In genomic region chr7:100397336-100398081, GRCh38 we compare ENCODE assay signal across 13 cellular contexts. TPM values are rescaled to one million over a fixed set of nuclear protein-coding genes. Genes with fewer than 3 reads are reported as not detected.
DNase-seq lines count a peak whose midpoint lies in the region; ATAC-seq and TF ChIP-seq lines count a peak whose summit lies in the region.
"Had no signal": no experiment of that assay in that cellular context is flagged by ENCODE, and none has a peak within 500 bp of the region (broad histone marks: within the 10 kb centered on the region; RNA-seq: fewer than 3 reads in every experiment).

No MANE protein-coding gene starts in this region.

- H3K9me3 Mint-ChIP-seq in CD4-positive, alpha-beta T cell = no peaks in the 10 kb centered on the region
- H3K9me3 Mint-ChIP-seq in endodermal cell = no peaks in the 10 kb centered on the region

- DNase-seq in CD4-positive, alpha-beta T cell = no peak
- peak; percentile 65 for DNase-seq in endodermal cell
- no peak for DNase-seq in Ammon's horn (ENCODE audit: low spot score)
- DNase-seq in NCI-H748 (lab: John Stamatoyannopoulos, UW; ENCODE audit: unreplicated experiment) = no peak
- DNase-seq in central memory CD4-positive, alpha-beta T cell = no peak
- no peak for DNase-seq in NCI-H1048 (lab: John Stamatoyannopoulos, UW)
- DNase-seq: anterior cingulate cortex; effector CD4-positive, alpha-beta T cell; gastrocnemius medialis; islet precursor cell; PC-9 had no signal

- CTCF ChIA-PET in CD4-positive, alpha-beta T cell (lab: Charles Lee) = no interaction called here

- no peaks in the 10 kb centered on the region for H3K27me3 Mint-ChIP-seq in CD4-positive, alpha-beta T cell
- peaks cover 30% of the 10 kb centered on the region for H3K27me3 Mint-ChIP-seq in endodermal cell (ENCODE audit: insufficient read depth)

- H3K36me3 Mint-ChIP-seq in CD4-positive, alpha-beta T cell (ENCODE audit: low read depth) = no peaks in the 10 kb centered on the region
- no peaks in the 10 kb centered on the region for H3K36me3 Mint-ChIP-seq in endodermal cell (ENCODE audit: low read depth)

- H3K79me2 ChIP-seq in OCI-LY1 (ENCODE audit: insufficient read depth, low read length) = no peaks in the 10 kb centered on the region

- H3K4me1 Mint-ChIP-seq in CD4-positive, alpha-beta T cell (ENCODE audit: low read depth) = peaks cover 11% of the 10 kb centered on the region
- peaks cover 6% of the 10 kb centered on the region for H3K4me1 Mint-ChIP-seq in endodermal cell

- POLR2A ChIA-PET in CD4-positive, alpha-beta T cell (lab: Charles Lee) = interaction anchor here (0.7 to 1.4 kb wide), 2 partner anchors 28 to 52 kb away, joined by 3 read pairs; no protein-coding TSS in a partner anchor

- ATAC-seq in CD4-positive, alpha-beta T cell (ENCODE audit: poor library complexity) = no peak

- 59 to 78% methylated on average over 7 to 13 of the region's 13 CpGs for WGBS in endodermal cell (ENCODE audit: insufficient coverage in 1 of 2, insufficient read length in 1 of 2), 2 experiments

- intact Hi-C loops in CD4-positive, alpha-beta T cell (cut with DNase I, micrococcal nuclease) = no loop called here

- H3F3A ChIP-seq in OCI-LY1 (ENCODE audit: insufficient read depth, low read length) = no peaks in the 10 kb centered on the region

- H3K9ac ChIP-seq in OCI-LY1 (ENCODE audit: low read length) = no peak overlapping the region
- no peak overlapping the region for H3K9ac ChIP-seq in endodermal cell (ENCODE audit: extremely low read depth, low read length, poor library complexity, severe bottlenecking)

- H2AFZ ChIP-seq in OCI-LY1 (ENCODE audit: low read length) = no peak overlapping the region
- H2AFZ ChIP-seq: PC-9 had no signal

- no peaks in the 10 kb centered on the region for H3K36me3 ChIP-seq in OCI-LY1 (ENCODE audit: insufficient read depth, low read length)
- H3K36me3 ChIP-seq in endodermal cell (ENCODE audit: control insufficient read depth, insufficient read depth, low read length) = no peaks in the 10 kb centered on the region
- H3K36me3 ChIP-seq: gastrocnemius medialis had no signal

- no peak overlapping the region for H3K27ac ChIP-seq in 22Rv1
- H3K27ac ChIP-seq in CD4-positive, alpha-beta T cell (ENCODE audit: low read depth, low read length) = no peak overlapping the region
- no peak overlapping the region for H3K27ac ChIP-seq in OCI-LY1 (ENCODE audit: low read depth, low read length, poor library complexity, severe bottlenecking)
- no peak overlapping the region for H3K27ac ChIP-seq in endodermal cell (ENCODE audit: low read depth, low read length)
- H3K27ac ChIP-seq: gastrocnemius medialis, PC-9 had no signal

- H3K4me2 ChIP-seq in OCI-LY1 (ENCODE audit: low read length) = no peak overlapping the region; the same call in 1 of the 2 replicates
- H3K4me2 ChIP-seq: PC-9 had no signal

- peak; percentile 12; the same call in 1 of the 2 replicates for TF ChIP-seq CTCF in 22Rv1 (IDR thresholded peaks at IDR 0.05)
- TF ChIP-seq CTCF in CD4-positive, alpha-beta T cell (IDR thresholded peaks at IDR 0.05) = no peak
- peak; percentile 13; the same call in 1 of the 2 replicates for TF ChIP-seq CTCF in OCI-LY1 (IDR thresholded peaks at IDR 0.05; ENCODE audit: low read length)
- TF ChIP-seq CTCF in endodermal cell (conservative IDR thresholded peaks at IDR 0.05) = peak; percentile 60

- no peaks in the 10 kb centered on the region for H3K9me3 ChIP-seq in CD4-positive, alpha-beta T cell (ENCODE audit: control insufficient read depth, low read length)
- H3K9me3 ChIP-seq in OCI-LY1 (ENCODE audit: low read length) (no peaks in the 10 kb centered on the region), endodermal cell (ENCODE audit: control insufficient read depth, low read length) (no peaks in the 10 kb centered on the region)
- H3K9me3 ChIP-seq: gastrocnemius medialis had no signal

- H3K9me2 ChIP-seq in OCI-LY1 (ENCODE audit: low read depth, low read length) = no peaks in the 10 kb centered on the region

- no peaks in the 10 kb centered on the region for H4K20me1 ChIP-seq in OCI-LY1 (ENCODE audit: insufficient read depth, low read length)

- H3K4me3 Mint-ChIP-seq in CD4-positive, alpha-beta T cell = peak overlapping the region; percentile 79
- H3K4me3 Mint-ChIP-seq in endodermal cell = no peak overlapping the region

- no peaks in the 10 kb centered on the region for H3K27me3 ChIP-seq in CD4-positive, alpha-beta T cell (ENCODE audit: control insufficient read depth, insufficient read depth, low read length)
- H3K27me3 ChIP-seq in OCI-LY1 (ENCODE audit: insufficient read depth, low read length) (peaks cover 6% of the 10 kb centered on the region), endodermal cell (ENCODE audit: control insufficient read depth, insufficient read depth, low read length, poor library complexity, severe bottlenecking) (no peaks in the 10 kb centered on the region)
- H3K27me3 ChIP-seq: gastrocnemius medialis had no signal

- H3K4me1 ChIP-seq in OCI-LY1 (ENCODE audit: insufficient read depth, low read length, severe bottlenecking) = peaks cover 12% of the 10 kb centered on the region
- no peaks in the 10 kb centered on the region for H3K4me1 ChIP-seq in endodermal cell (ENCODE audit: control insufficient read depth, insufficient read depth, low read length)
- H3K4me1 ChIP-seq: gastrocnemius medialis had no signal

- no peak overlapping the region for H3K27ac Mint-ChIP-seq in CD4-positive, alpha-beta T cell
- no peak overlapping the region for H3K27ac Mint-ChIP-seq in endodermal cell

- H3K4me3 ChIP-seq in OCI-LY1 (ENCODE audit: low read depth, low read length, poor library complexity, severe bottlenecking) (no peak overlapping the region), endodermal cell (ENCODE audit: low read length) (no peak overlapping the region)
- H3K4me3 ChIP-seq: gastrocnemius medialis, PC-9 had no signal

RNA-seq across cellular contexts. Expression of gene PILRA, which starts 24.2 kb away (rescaled TPM):
- 1 to 10 TPM; 4.6 to 5.3 TPM for total RNA-seq in CD4-positive, alpha-beta T cell
- total RNA-seq in endodermal cell = 10 to 100 TPM in 1 of 2 donors, 1 to 10 TPM in 1; 2.1 to 12.8 TPM
- 11.0 TPM for polyA plus RNA-seq in endodermal cell (2013, experiment 1 of 2)
- polyA plus RNA-seq in endodermal cell (2013, experiment 2 of 2) = 8.7 TPM

RNA-seq across cellular contexts. Expression of gene ZCWPW1, which starts 31.0 kb away (rescaled TPM):
- total RNA-seq in CD4-positive, alpha-beta T cell = 1 to 10 TPM; 4.4 to 6.5 TPM
- 1 to 10 TPM; 1.9 to 2.3 TPM for total RNA-seq in endodermal cell
- polyA plus RNA-seq in endodermal cell (2013, experiment 1 of 2) = 2.0 TPM
- 2.4 TPM for polyA plus RNA-seq in endodermal cell (2013, experiment 2 of 2)

RNA-seq across cellular contexts. Expression of gene MEPCE, which starts 32.1 kb away (rescaled TPM):
- 10 to 100 TPM; 52.6 to 57.0 TPM for total RNA-seq in CD4-positive, alpha-beta T cell
- total RNA-seq in endodermal cell = 10 to 100 TPM; 32.9 to 48.0 TPM
- 37.6 TPM for polyA plus RNA-seq in endodermal cell (2013, experiment 1 of 2)
- 34.8 TPM for polyA plus RNA-seq in endodermal cell (2013, experiment 2 of 2)

RNA-seq across cellular contexts. Expression of gene PPP1R35, which starts 38.8 kb away (rescaled TPM):
- 10 to 100 TPM; 42.9 to 47.0 TPM for total RNA-seq in CD4-positive, alpha-beta T cell
- total RNA-seq in endodermal cell = 10 to 100 TPM; 43.8 to 65.6 TPM
- 46.4 TPM for polyA plus RNA-seq in endodermal cell (2013, experiment 1 of 2)
- 47.1 TPM for polyA plus RNA-seq in endodermal cell (2013, experiment 2 of 2)

RNA-seq across cellular contexts. Expression of gene PILRB, which starts 39.6 kb away (rescaled TPM):
- 10 to 100 TPM; 56.4 to 67.6 TPM for total RNA-seq in CD4-positive, alpha-beta T cell
- total RNA-seq in endodermal cell = 10 to 100 TPM; 51.9 to 84.4 TPM
- 34.1 TPM for polyA plus RNA-seq in endodermal cell (2013, experiment 1 of 2)
- 29.7 TPM for polyA plus RNA-seq in endodermal cell (2013, experiment 2 of 2)
